ENCODE assay signal across 9 cellular contexts in genomic region chr14:35047961-35048513, GRCh38. TPM values are rescaled to one million over a fixed set of nuclear protein-coding genes. Genes with fewer than 3 reads are reported as not detected.
DNase-seq lines count a peak whose midpoint lies in the region; ATAC-seq and TF ChIP-seq lines count a peak whose summit lies in the region.
"Had no signal": no experiment of that assay in that cellular context is flagged by ENCODE, and none has a peak within 500 bp of the region (broad histone marks: within the 10 kb centered on the region; RNA-seq: fewer than 3 reads in every experiment).

No MANE protein-coding gene starts in this region.

- peak overlapping the region; percentile 95; the same call in 1 of the 2 replicates for H3K4me2 ChIP-seq in GM23338
- H3K4me2 ChIP-seq in osteoblast (ENCODE audit: insufficient read depth, low read length), result peak overlapping the region; percentile 95

- H3K36me3 ChIP-seq in GM23338 (ENCODE audit: insufficient read depth) (no peaks in the 10 kb centered on the region), osteoblast (ENCODE audit: insufficient read depth, low read length) (peaks cover 8% of the 10 kb centered on the region)

- H3K4me3 ChIP-seq in GM23338 (peak overlapping the region; percentile 87), osteoblast (ENCODE audit: insufficient read depth, low read length) (no peak overlapping the region)

- H3K27me3 Mint-ChIP-seq in GM23338 (ENCODE audit: insufficient read depth, low read depth, poor library complexity), result no peaks in the 10 kb centered on the region
- H3K27me3 Mint-ChIP-seq in effector memory CD8-positive, alpha-beta T cell, result no peaks in the 10 kb centered on the region

- peaks cover 11% of the 10 kb centered on the region for H3K4me1 Mint-ChIP-seq in GM23338
- peaks cover 19 to 26% of the 10 kb centered on the region in 2 donors for H3K4me1 Mint-ChIP-seq in effector memory CD8-positive, alpha-beta T cell (ENCODE audit: low read depth in 2 of 2)

- DNase-seq in GM23338 (ENCODE audit: low spot score), result no peak
- peak; percentile 81 for DNase-seq in NCI-H748 treated with DMSO at 0.1 percent for 48 hours (lab: John Stamatoyannopoulos, UW)
- no peak for DNase-seq in effector memory CD8-positive, alpha-beta T cell
- DNase-seq in osteoblast (ENCODE audit: insufficient read length, low spot score, missing footprints), result no peak
- DNase-seq in effector CD4-positive, alpha-beta T cell, result no peak
- DNase-seq in SHP77 (lab: John Stamatoyannopoulos, UW), result no peak

- peak overlapping the region; percentile 93 for H3K4me3 Mint-ChIP-seq in GM23338
- peak overlapping the region; percentile 81 to 94 for H3K4me3 Mint-ChIP-seq in effector memory CD8-positive, alpha-beta T cell

- no peaks in the 10 kb centered on the region for H4K20me1 ChIP-seq in GM23338 (replicated peaks; ENCODE audit: insufficient read depth)
- H4K20me1 ChIP-seq in osteoblast (ENCODE audit: insufficient read depth, low read length), result no peaks in the 10 kb centered on the region

- no peaks in the 10 kb centered on the region for H3K27me3 ChIP-seq in GM23338 (ENCODE audit: insufficient read depth)
- H3K27me3 ChIP-seq in osteoblast (ENCODE audit: insufficient read depth, low read length), result no peaks in the 10 kb centered on the region

- H3F3A ChIP-seq in GM23338 (replicated peaks; ENCODE audit: low read depth), result peaks cover 10% of the 10 kb centered on the region

- H3K27ac ChIP-seq in GM23338 (ENCODE audit: low read depth) (no peak overlapping the region), osteoblast (ENCODE audit: low read depth, low read length) (no peak overlapping the region)

- H3K9me3 Mint-ChIP-seq in GM23338, result no peaks in the 10 kb centered on the region
- no peaks in the 10 kb centered on the region for H3K9me3 Mint-ChIP-seq in effector memory CD8-positive, alpha-beta T cell

- no peak overlapping the region for H3K27ac Mint-ChIP-seq in GM23338
- peak overlapping the region; percentile 73 to 99 for H3K27ac Mint-ChIP-seq in effector memory CD8-positive, alpha-beta T cell

- no peak for ATAC-seq in GM23338
- no peak for ATAC-seq in effector memory CD8-positive, alpha-beta T cell (replicated peaks)
- ATAC-seq in GM19351 (IDR thresholded peaks at IDR 0.05; ENCODE audit: unreplicated experiment), result no peak
- no peak for ATAC-seq in GM21723 (IDR thresholded peaks at IDR 0.05; ENCODE audit: unreplicated experiment)
- ATAC-seq: Right ventricle myocardium inferior had no signal

- no peak overlapping the region for H2AFZ ChIP-seq in GM23338
- no peak overlapping the region for H2AFZ ChIP-seq in osteoblast (ENCODE audit: low read length)

- TF ChIP-seq CTCF in GM23338 (conservative IDR thresholded peaks at IDR 0.05; ENCODE audit: low read depth in 2 of 2) (no peak), osteoblast (IDR thresholded peaks at IDR 0.05; ENCODE audit: extremely low read depth, low read depth, low read length) (no peak)

- H3K36me3 Mint-ChIP-seq in GM23338 (ENCODE audit: low read depth), result peaks cover 13% of the 10 kb centered on the region; the same call in 2 of the 3 replicates
- H3K36me3 Mint-ChIP-seq in effector memory CD8-positive, alpha-beta T cell (ENCODE audit: insufficient read depth), result peaks cover 60% of the 10 kb centered on the region

- H3K9me2 ChIP-seq in GM23338 (ENCODE audit: insufficient read depth), result no peaks in the 10 kb centered on the region

- peaks cover 16% of the 10 kb centered on the region for H3K79me2 ChIP-seq in GM23338 (replicated peaks; ENCODE audit: insufficient read depth)
- H3K79me2 ChIP-seq in osteoblast (ENCODE audit: insufficient read depth, low read length), result peaks cover 28% of the 10 kb centered on the region

- H3K4me1 ChIP-seq in GM23338 (ENCODE audit: insufficient read depth), result peaks cover 7% of the 10 kb centered on the region
- H3K4me1 ChIP-seq in osteoblast (ENCODE audit: insufficient read depth, low read length), result peaks cover 14% of the 10 kb centered on the region

- no peaks in the 10 kb centered on the region for H3K9me3 ChIP-seq in osteoblast (ENCODE audit: low read depth, low read length)

TF ChIP-seq in GM23338, 12 proteins besides CTCF, POLR2A, EP300 and RAD21:
- TF ChIP-seq ETS1 (IDR thresholded peaks at IDR 0.05), result no peak
- TF ChIP-seq JUNB (IDR thresholded peaks at IDR 0.05; ENCODE audit: unreplicated experiment), result no peak
- TF ChIP-seq ZNF331 (CRISPR knock-in tag; IDR thresholded peaks at IDR 0.05; ENCODE audit: low read depth), result no peak
- no peak for TF ChIP-seq REST (IDR thresholded peaks at IDR 0.05; ENCODE audit: unreplicated experiment)
TF ChIP-seq in GM23338: peak in this region for 0.

RNA-seq across cellular contexts. Expression of gene FAM177A1, which starts 2.0 kb away (rescaled TPM):
- 21.0 and 22.8 TPM in 2 replicates for total RNA-seq in GM23338 (2014; rRNA removed; shearing (Covaris generic))
- 72.5 and 74.9 TPM in 2 replicates for polyA plus RNA-seq in GM23338 (2016; fragmentation: Nextera tagmentation; extraction: Ambion mirVana)
- 30.0 and 34.2 TPM in 2 replicates for total RNA-seq in osteoblast
